Comparison of ENCODE assay signal across 9 cellular contexts in genomic region chr7:150876817-150877526, GRCh38. TPM values are rescaled to one million over a fixed set of nuclear protein-coding genes. Genes with fewer than 3 reads are reported as not detected.
DNase-seq lines count a peak whose midpoint lies in the region; ATAC-seq, FAIRE-seq and TF ChIP-seq lines count a peak whose summit lies in the region.
"Had no signal": no experiment of that assay in that cellular context is flagged by ENCODE, and none has a peak within 500 bp of the region (broad histone marks: within the 10 kb centered on the region; RNA-seq: fewer than 3 reads in every experiment).

No MANE protein-coding gene starts in this region.

- no peak overlapping the region for H3K4me3 ChIP-seq in GM12875 (ENCODE audit: low read depth, low read length)

- H3K4me3 Mint-ChIP-seq in chondrocyte (ENCODE audit: unreplicated experiment), result no peak overlapping the region
- H3K4me3 Mint-ChIP-seq in stimulated activated naive B cell treated with anti-CD40 and anti-IgM and Interleukin-4, amounts not matched to agents 10 μg/mL and 1 μg/mL and 100 μg/mL, for 72 hours, result no peak overlapping the region
- H3K4me3 Mint-ChIP-seq: stimulated activated naive CD8-positive, alpha-beta T cell treated with anti-CD3 and anti-CD28 coated beads, Interleukin-15, Interleukin-2, amounts not matched to agents 100 ng/mL and 50 ng/mL, for 24 hours had no signal

- peak; percentile 68 for TF ChIP-seq CTCF in GM12875 (IDR thresholded peaks at IDR 0.05; ENCODE audit: borderline replicate concordance, insufficient read depth, low read depth, low read length)
- TF ChIP-seq CTCF in chondrocyte (IDR thresholded peaks at IDR 0.05), result peak; percentile 63

- H3K27ac Mint-ChIP-seq in chondrocyte (ENCODE audit: unreplicated experiment), result no peak overlapping the region
- no peak overlapping the region for H3K27ac Mint-ChIP-seq in stimulated activated naive B cell treated with anti-CD40 and anti-IgM and Interleukin-4, amounts not matched to agents 10 μg/mL and 1 μg/mL and 100 μg/mL, for 72 hours
- H3K27ac Mint-ChIP-seq: stimulated activated naive CD8-positive, alpha-beta T cell treated with anti-CD3 and anti-CD28 coated beads, Interleukin-15, Interleukin-2, amounts not matched to agents 100 ng/mL and 50 ng/mL, for 24 hours had no signal

- peaks cover 22% of the 10 kb centered on the region for H3K9me3 Mint-ChIP-seq in chondrocyte (ENCODE audit: low read depth)
- H3K9me3 Mint-ChIP-seq in stimulated activated naive B cell treated with anti-CD40 and anti-IgM and Interleukin-4, amounts not matched to agents 10 μg/mL and 1 μg/mL and 100 μg/mL, for 72 hours, result peaks cover 17 to 23% of the 10 kb centered on the region in 2 donors

- H3K36me3 Mint-ChIP-seq in chondrocyte (ENCODE audit: low read depth), result no peaks in the 10 kb centered on the region
- H3K36me3 Mint-ChIP-seq in stimulated activated naive B cell treated with anti-CD40 and anti-IgM and Interleukin-4, amounts not matched to agents 10 μg/mL and 1 μg/mL and 100 μg/mL, for 72 hours, result peaks cover 2 to 11% of the 10 kb centered on the region in 2 donors

- DNase-seq in NCI-H2029 treated with DMSO at 0.1 percent for 48 hours (lab: John Stamatoyannopoulos, UW), result peak; percentile 85
- peak; percentile 32 for DNase-seq in UCSD-AML1 (lab: John Stamatoyannopoulos, UW; ENCODE audit: unreplicated experiment)
- DNase-seq in chondrocyte (ENCODE audit: low spot score), result no peak
- DNase-seq in kidney tubule cell (ENCODE audit: low spot score), result peak; percentile 85
- peak; percentile 21 for DNase-seq in stimulated activated CD8-positive, alpha-beta memory T cell treated with anti-CD3 and anti-CD28 coated beads, Interleukin-15, amount 100 ng/mL, for 1 hour (ENCODE audit: low read depth)
- DNase-seq in stimulated activated naive B cell treated with anti-CD40 and anti-IgM and Interleukin-4, amounts not matched to agents 10 μg/mL and 1 μg/mL and 100 μg/mL, for 72 hours, result no peak

- ATAC-seq in stimulated activated naive B cell treated with anti-CD40 and anti-IgM and Interleukin-4, amounts not matched to agents 10 μg/mL and 1 μg/mL and 100 μg/mL, for 72 hours (replicated peaks), result no peak

- peak; percentile 23 for FAIRE-seq in A204.1 (lab: Jason Lieb, UNC)

- no peaks in the 10 kb centered on the region for H3K4me1 Mint-ChIP-seq in chondrocyte (ENCODE audit: low read depth)
- H3K4me1 Mint-ChIP-seq in stimulated activated naive B cell treated with anti-CD40 and anti-IgM and Interleukin-4, amounts not matched to agents 10 μg/mL and 1 μg/mL and 100 μg/mL, for 72 hours, result peaks cover 0 to 5% of the 10 kb centered on the region in 2 donors

- peaks cover 20% of the 10 kb centered on the region for H3K27me3 Mint-ChIP-seq in chondrocyte (ENCODE audit: low read depth)
- H3K27me3 Mint-ChIP-seq in stimulated activated naive B cell treated with anti-CD40 and anti-IgM and Interleukin-4, amounts not matched to agents 10 μg/mL and 1 μg/mL and 100 μg/mL, for 72 hours, result peaks cover 27 to 41% of the 10 kb centered on the region in 2 donors

RNA-seq across cellular contexts. Expression of gene AOC1, which starts 24.7 kb away (rescaled TPM):
- total RNA-seq in chondrocyte, result not detected in 3 replicates

Comparison
In these comparisons a context has a peak if more than half of its experiments do, and no peak if none do; other contexts are left out.
1. DNase-seq: peak in NCI-H2029 treated with DMSO at 0.1 percent for 48 hours (single experiment), UCSD-AML1 (single experiment), kidney tubule cell (single experiment) and stimulated activated CD8-positive, alpha-beta memory T cell treated with anti-CD3 and anti-CD28 coated beads, Interleukin-15, amount 100 ng/mL, for 1 hour (single experiment); none in chondrocyte (single experiment) and stimulated activated naive B cell treated with anti-CD40 and anti-IgM and Interleukin-4, amounts not matched to agents 10 μg/mL and 1 μg/mL and 100 μg/mL, for 72 hours (single experiment).